12 cellular contexts compared by ENCODE assay signal in genomic region chr6:3351105-3351676, GRCh38.
DNase-seq lines count a peak whose midpoint lies in the region; ATAC-seq and TF ChIP-seq lines count a peak whose summit lies in the region.
"Had no signal": no experiment of that assay in that cellular context is flagged by ENCODE, and none has a peak within 500 bp of the region (broad histone marks: within the 10 kb centered on the region; RNA-seq: fewer than 3 reads in every experiment).

No MANE protein-coding gene starts in this region.

- H3K4me3 Mint-ChIP-seq in T-helper 17 cell = no peak overlapping the region
- H3K4me3 Mint-ChIP-seq: memory B cell had no signal

- H3K36me3 Mint-ChIP-seq in T-helper 17 cell (ENCODE audit: low read depth) = peaks cover 11% of the 10 kb centered on the region
- H3K36me3 Mint-ChIP-seq: memory B cell had no signal

- peak overlapping the region; percentile 53 for H3K27ac Mint-ChIP-seq in T-helper 17 cell
- H3K27ac Mint-ChIP-seq: memory B cell had no signal

- peak; percentile 82 for DNase-seq in NCI-H146 treated with DMSO at 0.1 percent for 48 hours (lab: John Stamatoyannopoulos, UW; ENCODE audit: unreplicated experiment)
- DNase-seq in T-helper 17 cell = no peak
- peak; percentile 74 for DNase-seq in medulla oblongata (ENCODE audit: extremely low spot score)
- DNase-seq in thyroid gland = peak; percentile 35 to 46
- DNase-seq in HUDEP-2 (lab: John Stamatoyannopoulos, UW; ENCODE audit: unreplicated experiment in 76 of 76) = no peak
- no peak for DNase-seq in cardiac septum (ENCODE audit: low spot score)
- no peak for DNase-seq in activated CD4-positive, CD25-positive, alpha-beta regulatory T cell treated with anti-CD3 and anti-CD28 coated beads, Interleukin-2, amount 50 U/mL, for 72 hours
- DNase-seq: activated T-cell treated with anti-CD3 and anti-CD28 coated beads, Interleukin-2, amount 50 U/mL, for 48 hours; GM23248; MM.1S; spleen had no signal

- H3K9me3 ChIP-seq in T-helper 17 cell (ENCODE audit: control insufficient read depth, low read length, poor library complexity, severe bottlenecking) (no peaks in the 10 kb centered on the region), thyroid gland (no peaks in the 10 kb centered on the region)
- H3K9me3 ChIP-seq: spleen had no signal

- ATAC-seq in T-helper 17 cell = no peak

- no peak for TF ChIP-seq POLR2A in thyroid gland (IDR thresholded peaks at IDR 0.05)

- no peak for TF ChIP-seq CTCF in thyroid gland (IDR thresholded peaks at IDR 0.05)

- H3K27me3 Mint-ChIP-seq in T-helper 17 cell = peaks cover 45% of the 10 kb centered on the region

- H3K27ac ChIP-seq in thyroid gland = peak overlapping the region; percentile 9 to 89 (median 88)
- H3K27ac ChIP-seq: GM23248 had no signal

- H3K4me3 ChIP-seq in thyroid gland (replicated peaks in 1 of 3) = no peak overlapping the region
- H3K4me3 ChIP-seq: GM23248, spleen had no signal

- peaks cover 32% of the 10 kb centered on the region for H3K4me1 Mint-ChIP-seq in T-helper 17 cell

- H3K27me3 ChIP-seq in thyroid gland = no peaks in the 10 kb centered on the region
- H3K27me3 ChIP-seq: spleen had no signal

- 31 to 43% methylated on average over 15 of the region's 15 CpGs for WGBS in thyroid gland, 2 donors

- H3K36me3 ChIP-seq in thyroid gland = no peaks in the 10 kb centered on the region
- H3K36me3 ChIP-seq: spleen had no signal

- intact Hi-C loops in thyroid gland (cut with DNase I) (loop anchor here (10.0 kb wide), 1 partner anchor 104 kb away; the partner anchor contains the start of gene SLC22A23), cardiac septum (cut with DNase I) (no loop called here)

- H3K4me1 ChIP-seq in thyroid gland = peaks cover 47 to 52% of the 10 kb centered on the region in 2 donors

Comparison
In these comparisons a context has a peak if more than half of its experiments do, and no peak if none do; other contexts are left out.
1. DNase-seq: peak in NCI-H146 treated with DMSO at 0.1 percent for 48 hours (single experiment), medulla oblongata (single experiment) and thyroid gland (2 of 2); none in T-helper 17 cell (0 of 3), HUDEP-2 (0 of 76), cardiac septum (single experiment) and activated CD4-positive, CD25-positive, alpha-beta regulatory T cell treated with anti-CD3 and anti-CD28 coated beads, Interleukin-2, amount 50 U/mL, for 72 hours (single experiment).